Comparison of ENCODE assay signal across 8 cellular contexts in genomic region chr21:10392301-10392700, GRCh38.
DNase-seq lines count a peak whose midpoint lies in the region; ATAC-seq and TF ChIP-seq lines count a peak whose summit lies in the region.
"Not testable (repeated sequence)": the region's sequence is repeated elsewhere in the genome, so short reads cannot be mapped to it uniquely, and the experiment has no call there.

No MANE protein-coding gene starts in this region.

- H3K27ac ChIP-seq in right lobe of liver; lower lobe of right lung; lung (ENCODE audit: low read depth in 1 of 2, low read length in 1 of 2); aorta (ENCODE audit: low read depth in 1 of 2, low read length in 2 of 2): not testable (repeated sequence)

- not testable (repeated sequence) for H3K9me3 ChIP-seq in right lobe of liver; lung (ENCODE audit: control insufficient read depth in 2 of 2, insufficient read depth in 1 of 2, low read length in 1 of 2); aorta (ENCODE audit: control insufficient read depth, low read length)
- H3K9me3 ChIP-seq in lower lobe of right lung = peaks cover 20% of the 10 kb centered on the region

- intact Hi-C loops in activated CD4-positive, alpha-beta T cell treated with anti-CD3 and anti-CD28 coated beads, Interleukin-2, amount 10 ng/mL, durations not matched to agents 24 days and 14 days (cut with micrococcal nuclease); right lobe of liver (cut with DNase I); lower lobe of right lung (cut with DNase I); sciatic nerve (cut with DNase I); aorta (cut with DNase I): not testable (repeated sequence)

- H3K4me3 ChIP-seq in right lobe of liver; lower lobe of right lung; lung; aorta (ENCODE audit: low read length in 2 of 2): not testable (repeated sequence)

- peak; percentile 56 for DNase-seq in activated CD4-positive, alpha-beta T cell treated with anti-CD3 and anti-CD28 coated beads, Interleukin-2, amount 10 ng/mL, durations not matched to agents 24 days and 14 days
- DNase-seq in right lobe of liver; lower lobe of right lung; sciatic nerve (ENCODE audit: low spot score); aorta: not testable (repeated sequence)
- peak; percentile 32 for DNase-seq in lung (ENCODE audit: low spot score)
- DNase-seq in osteocyte (ENCODE audit: extremely low spot score, unreplicated experiment) = peak; percentile 84

- H3K4me3 Mint-ChIP-seq in activated CD4-positive, alpha-beta T cell treated with anti-CD3 and anti-CD28 coated beads, Interleukin-2, amount 10 ng/mL, durations not matched to agents 24 days and 14 days; osteocyte (ENCODE audit: unreplicated experiment): not testable (repeated sequence)

- not testable (repeated sequence) for H3K4me1 ChIP-seq in right lobe of liver; lower lobe of right lung; lung (ENCODE audit: control insufficient read depth in 2 of 2, insufficient read depth in 2 of 2, low read length in 2 of 2); aorta (ENCODE audit: control insufficient read depth in 1 of 2, insufficient read depth in 2 of 2, low read length in 2 of 2)

- WGBS in right lobe of liver (ENCODE audit: insufficient coverage, low coverage, low lambda C conversion rate, missing lambda C conversion rate) = no CpG with 5 or more reads among the region's 1 CpG
- no CpG with 5 or more reads among the region's 1 CpG for WGBS in lung, 2 donors
- no CpG with 5 or more reads among the region's 1 CpG for WGBS in aorta, 2 donors

- H3K36me3 Mint-ChIP-seq in activated CD4-positive, alpha-beta T cell treated with anti-CD3 and anti-CD28 coated beads, Interleukin-2, amount 10 ng/mL, durations not matched to agents 24 days and 14 days (ENCODE audit: low read depth); osteocyte (ENCODE audit: unreplicated experiment): not testable (repeated sequence)

- H3K27me3 ChIP-seq in right lobe of liver; lower lobe of right lung (ENCODE audit: low read depth); lung (ENCODE audit: control insufficient read depth, insufficient read depth); aorta (ENCODE audit: control insufficient read depth in 1 of 2, insufficient read depth in 2 of 2, low read length in 1 of 2): not testable (repeated sequence)

- H3K9me3 Mint-ChIP-seq in activated CD4-positive, alpha-beta T cell treated with anti-CD3 and anti-CD28 coated beads, Interleukin-2, amount 10 ng/mL, durations not matched to agents 24 days and 14 days; osteocyte (ENCODE audit: unreplicated experiment): not testable (repeated sequence)

- not testable (repeated sequence) for H3K4me1 Mint-ChIP-seq in activated CD4-positive, alpha-beta T cell treated with anti-CD3 and anti-CD28 coated beads, Interleukin-2, amount 10 ng/mL, durations not matched to agents 24 days and 14 days; osteocyte (ENCODE audit: unreplicated experiment)

- H3K27me3 Mint-ChIP-seq in activated CD4-positive, alpha-beta T cell treated with anti-CD3 and anti-CD28 coated beads, Interleukin-2, amount 10 ng/mL, durations not matched to agents 24 days and 14 days; osteocyte (ENCODE audit: unreplicated experiment): not testable (repeated sequence)

- not testable (repeated sequence) for H3K36me3 ChIP-seq in right lobe of liver; lower lobe of right lung; lung (ENCODE audit: control insufficient read depth in 2 of 2, insufficient read depth in 2 of 2, low read length in 2 of 2); aorta (ENCODE audit: control insufficient read depth in 1 of 2, insufficient read depth in 2 of 2, low read length in 1 of 2)

- TF ChIP-seq CTCF in right lobe of liver (IDR thresholded peaks at IDR 0.05); lower lobe of right lung (IDR thresholded peaks at IDR 0.05); lung (IDR thresholded peaks at IDR 0.05; ENCODE audit: control extremely low read depth, extremely low read depth); osteocyte (IDR thresholded peaks at IDR 0.05): not testable (repeated sequence)

- H3K27ac Mint-ChIP-seq in activated CD4-positive, alpha-beta T cell treated with anti-CD3 and anti-CD28 coated beads, Interleukin-2, amount 10 ng/mL, durations not matched to agents 24 days and 14 days; osteocyte (ENCODE audit: unreplicated experiment): not testable (repeated sequence)

- peak; percentile 9 for ATAC-seq in esophagus mucosa
- peak in 3 of 4 donors; percentile 3 to 15 (median 9) for ATAC-seq in right lobe of liver
- peak; percentile 2 to 7 for ATAC-seq in lower lobe of right lung
- ATAC-seq in lung (ENCODE audit: insufficient read depth, low FRiP score) = not testable (repeated sequence)
- ATAC-seq in sciatic nerve = peak; percentile 3
- peak; percentile 4 for ATAC-seq in aorta (ENCODE audit: low FRiP score)

- not testable (repeated sequence) for TF ChIP-seq POLR2A in right lobe of liver (IDR thresholded peaks at IDR 0.05)
